ENCODE assay signal across 29 cellular contexts in the genomic region with DNA sequence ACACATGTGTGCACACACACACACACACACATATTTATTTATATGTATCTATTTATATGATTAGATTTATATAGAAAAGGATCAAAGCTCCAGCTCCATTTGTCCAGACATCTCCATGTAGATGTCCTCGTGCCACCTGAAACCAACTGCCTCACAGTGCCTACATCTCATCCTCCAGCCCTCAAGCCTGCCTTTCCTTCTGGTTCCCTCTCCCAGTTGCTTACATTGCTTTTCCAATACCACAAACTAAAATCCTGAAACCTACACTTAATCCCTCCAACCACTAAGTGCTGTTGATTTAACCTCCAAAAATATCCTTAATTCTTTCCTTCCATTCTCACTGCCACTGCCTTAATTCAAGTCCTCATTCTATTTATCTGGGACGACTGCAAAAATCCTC. TPM values are rescaled to one million over a fixed set of nuclear protein-coding genes. Genes with fewer than 3 reads are reported as not detected.
"Had no signal": no experiment of that assay in that cellular context is flagged by ENCODE, and none has a peak within 500 bp of the region (broad histone marks: within the 10 kb centered on the region; RNA-seq: fewer than 3 reads in every experiment).

No MANE protein-coding gene starts in this region.

- H3K36me3 ChIP-seq: neural progenitor cell, ovary, right lobe of liver, sigmoid colon, spleen, suprapubic skin, transverse colon, upper lobe of right lung, uterus had no signal

- H3K4me1 ChIP-seq: neural progenitor cell, parathyroid adenoma, psoas muscle, right lobe of liver, sigmoid colon, suprapubic skin, testis, transverse colon, upper lobe of right lung, uterus had no signal

- H3K9me3 ChIP-seq: psoas muscle, right lobe of liver, suprapubic skin, testis, upper lobe of right lung, uterus had no signal

- H3K27me3 ChIP-seq: neural progenitor cell, ovary, right lobe of liver, sigmoid colon, spleen, suprapubic skin, testis, tibial artery, transverse colon, upper lobe of right lung, uterus had no signal

- DNase-seq: natural killer cell; occipital lobe; ovary; posterior cingulate gyrus; psoas muscle; right cardiac atrium; right lobe of liver; sigmoid colon; spleen; stimulated activated CD4-positive, alpha-beta T cell treated with anti-CD3 and anti-CD28 coated beads, Interleukin-12 subunit alpha, Interleukin-12 subunit beta, amount 100 ng/mL, for 4 hours; stimulated activated CD4-positive, alpha-beta T cell treated with anti-CD3 and anti-CD28 coated beads, Interleukin-1b, Interleukin-23, amount 100 ng/mL, for 48 hours; stimulated activated CD4-positive, alpha-beta T cell treated with anti-CD3 and anti-CD28 coated beads, Interleukin-4, amount 100 ng/mL, for 1 hour; stimulated activated CD4-positive, alpha-beta T cell treated with anti-CD3 and anti-CD28 coated beads, Interleukin-4, amount 100 ng/mL, for 4 hours; stimulated activated CD8-positive, alpha-beta memory T cell treated with anti-CD3 and anti-CD28 coated beads, Interleukin-4, amount 100 ng/mL, for 48 hours; stimulated activated naive CD4-positive, alpha-beta T cell; stimulated activated naive CD8-positive, alpha-beta T cell treated with anti-CD3 and anti-CD28 coated beads, Interleukin-15, amount 100 ng/mL, for 72 hours; stimulated activated naive CD8-positive, alpha-beta T cell treated with anti-CD3 and anti-CD28 coated beads, Interleukin-15, Interleukin-2, amounts not matched to agents 100 U/mL and 50 U/mL, for 24 hours; substantia nigra; testis; tibial artery; transverse colon; upper lobe of right lung; uterus had no signal

- H3K79me2 ChIP-seq: parathyroid adenoma had no signal

- H3K27ac ChIP-seq: neural progenitor cell, ovary, parathyroid adenoma, psoas muscle, right lobe of liver, sigmoid colon, skin epidermis, spleen, suprapubic skin, testis, tibial artery, transverse colon, upper lobe of right lung, uterus had no signal

- H2AFZ ChIP-seq: neural progenitor cell, parathyroid adenoma had no signal

- H3K4me2 ChIP-seq: neural progenitor cell, smooth muscle cell had no signal

- H3K4me3 ChIP-seq: neural progenitor cell, ovary, psoas muscle, right lobe of liver, sigmoid colon, skin epidermis, smooth muscle cell, spleen, suprapubic skin, testis, tibial artery, transverse colon, upper lobe of right lung, uterus had no signal

- H3K9ac ChIP-seq: neural progenitor cell, parathyroid adenoma had no signal

RNA-seq across cellular contexts. Expression of a gene that starts 51.4 kb away (rescaled TPM):
- polyA plus RNA-seq: neural cell had no signal
